1 cellular context compared by ENCODE assay signal in the genomic region with DNA sequence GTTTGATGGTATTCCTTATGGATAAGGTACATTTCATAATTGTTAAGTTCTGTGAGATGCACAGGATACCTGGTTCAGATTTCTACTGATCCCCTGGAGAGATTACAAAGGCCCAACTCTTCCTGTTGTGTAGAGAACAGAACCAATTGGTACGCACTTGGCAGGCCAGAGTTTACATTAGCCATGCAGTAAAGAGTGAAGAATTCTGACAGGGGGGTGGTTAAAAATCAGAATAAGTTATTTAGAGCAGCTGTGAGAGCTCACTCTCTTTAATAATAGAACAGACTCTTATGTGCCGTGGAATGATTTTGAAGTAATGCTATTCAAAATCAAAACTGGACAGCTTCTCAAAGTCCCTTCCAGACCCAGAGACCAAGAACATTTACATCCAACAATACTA.
TF ChIP-seq lines count a peak whose summit lies in the region.

No MANE protein-coding gene starts in this region.

TF ChIP-seq in HEK293, 187 proteins besides CTCF, POLR2A, EP300 and RAD21 (continued from another document):
- TF ChIP-seq ZNF664 (tag by site-specific recombination; IDR thresholded peaks at IDR 0.05) (no peak), ZNF555 (tag by site-specific recombination; conservative IDR thresholded peaks at IDR 0.05) (no peak), ZNF24 (tag by site-specific recombination; IDR thresholded peaks at IDR 0.05) (no peak), KLF8 (tag by site-specific recombination; IDR thresholded peaks at IDR 0.05) (no peak)
